In the genomic region with DNA sequence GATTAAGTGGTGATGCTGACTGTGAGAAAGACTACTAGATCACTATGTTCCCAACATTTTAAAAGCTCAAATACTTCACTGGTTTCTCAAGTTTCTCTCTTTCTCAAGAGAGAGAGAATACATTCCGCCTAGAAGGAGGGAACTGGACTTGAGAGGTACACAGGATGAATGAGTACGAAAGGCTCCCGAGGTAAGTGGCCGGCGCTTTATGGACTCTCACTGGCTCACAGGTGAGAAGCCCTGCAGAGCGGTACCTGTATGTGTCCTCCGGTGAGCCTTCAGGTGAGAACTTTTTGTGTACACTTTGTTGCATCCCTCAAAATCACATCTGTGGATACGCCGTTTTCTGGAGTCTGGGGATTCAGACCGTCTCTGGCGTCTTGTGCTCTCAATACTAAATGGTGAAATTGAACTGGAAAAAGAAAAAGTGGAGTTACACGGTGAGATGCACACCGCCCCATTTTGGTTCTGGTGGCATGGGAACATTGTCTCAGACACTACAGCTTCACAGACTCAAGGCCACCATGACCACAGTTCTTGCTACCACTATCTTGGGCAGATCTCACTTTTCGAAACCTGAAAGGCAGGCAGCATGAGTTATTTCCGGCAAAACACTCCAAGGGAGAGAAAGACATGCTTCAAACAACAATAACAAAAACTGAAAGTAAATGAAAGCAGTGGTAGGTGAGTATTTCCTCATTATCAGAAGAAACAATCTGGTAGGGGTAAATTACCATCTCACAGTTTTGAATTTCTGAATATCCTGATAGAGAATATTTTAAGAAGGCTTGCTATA, we compare ENCODE assay signal across 8 cellular contexts.
DNase-seq lines count a peak whose midpoint lies in the region; ATAC-seq lines count a peak whose summit lies in the region.

No MANE protein-coding gene starts in this region.

- H2BK120ac ChIP-seq in mesenchymal stem cell (ENCODE audit: low read depth, low read length): no peak overlapping the region
- no peak overlapping the region for H2BK120ac ChIP-seq in mesendoderm (ENCODE audit: low read depth, low read length)

- H3K18ac ChIP-seq in mesenchymal stem cell (ENCODE audit: low read depth in 1 of 2, low read length in 2 of 2) (no peak overlapping the region), mesendoderm (ENCODE audit: low read length) (no peak overlapping the region)

- no peaks in the 10 kb centered on the region for H3K79me2 ChIP-seq in mesendoderm (ENCODE audit: control insufficient read depth, insufficient read depth, low read length)

- H3K23ac ChIP-seq in mesenchymal stem cell (ENCODE audit: low read length in 2 of 2) (no peak overlapping the region), mesendoderm (ENCODE audit: low read length) (no peak overlapping the region)

- H3K4me1 ChIP-seq in mesenchymal stem cell (ENCODE audit: control insufficient read depth, insufficient read depth, low read depth, low read length) (peaks cover 2% of the 10 kb centered on the region), mesendoderm (ENCODE audit: control insufficient read depth, low read depth, low read length) (no peaks in the 10 kb centered on the region)

- H3K4ac ChIP-seq in mesenchymal stem cell (ENCODE audit: low read depth in 1 of 2, low read length in 2 of 2) (no peak overlapping the region), mesendoderm (ENCODE audit: low read depth, low read length) (no peak overlapping the region)

- H3K27me3 ChIP-seq in mesenchymal stem cell (ENCODE audit: control insufficient read depth in 1 of 2, insufficient read depth in 1 of 2, low read length in 2 of 2) (no peaks in the 10 kb centered on the region), mesendoderm (ENCODE audit: insufficient read depth, low read length, poor library complexity) (no peaks in the 10 kb centered on the region)

- ATAC-seq in GM19023 (IDR thresholded peaks at IDR 0.05; ENCODE audit: unreplicated experiment) (peak; percentile 88), HG03159 (IDR thresholded peaks at IDR 0.05; ENCODE audit: unreplicated experiment) (peak; percentile 85), HG03571 (IDR thresholded peaks at IDR 0.05; ENCODE audit: unreplicated experiment) (no peak)

- H3K9me3 ChIP-seq in mesenchymal stem cell (ENCODE audit: control insufficient read depth, low read length): no peaks in the 10 kb centered on the region

- peaks cover 6% of the 10 kb centered on the region for H3K79me1 ChIP-seq in mesenchymal stem cell (replicated peaks; ENCODE audit: low read length, poor library complexity, severe bottlenecking)
- no peaks in the 10 kb centered on the region for H3K79me1 ChIP-seq in mesendoderm (ENCODE audit: low read length)

- 98% methylated on average over 13 of the region's 15 CpGs for WGBS in mesenchymal stem cell
- no CpG with 5 or more reads among the region's 15 CpGs for WGBS in mesendoderm (ENCODE audit: extremely low coverage, insufficient coverage, low lambda C conversion rate)

- H3K36me3 ChIP-seq in mesenchymal stem cell (ENCODE audit: control insufficient read depth in 1 of 2, insufficient read depth in 2 of 2, low read depth in 1 of 2, low read length in 2 of 2) (peaks cover 8 to 52% of the 10 kb centered on the region in 2 experiments), mesendoderm (ENCODE audit: control insufficient read depth, insufficient read depth, low read length) (no peaks in the 10 kb centered on the region)

- H3K4me2 ChIP-seq in mesenchymal stem cell (ENCODE audit: low read length, poor library complexity, severe bottlenecking) (no peak overlapping the region), mesendoderm (ENCODE audit: low read length) (no peak overlapping the region)

- DNase-seq in activated T-cell treated with anti-CD3 and anti-CD28 coated beads, Interleukin-2, amount 50 U/mL, for 48 hours: peak; percentile 45 to 51
- peak; percentile 63 for DNase-seq in stimulated activated CD4-positive, alpha-beta T cell treated with anti-CD3 and anti-CD28 coated beads, Interleukin-15, amount 100 ng/mL, for 24 hours
- DNase-seq in mesenchymal stem cell (no peak), retina (no peak), mesendoderm (no peak)

- H2BK5ac ChIP-seq in mesenchymal stem cell (ENCODE audit: low read depth, low read length, poor library complexity, severe bottlenecking) (no peak overlapping the region), mesendoderm (ENCODE audit: low read length) (no peak overlapping the region)

- no peak overlapping the region for H2BK12ac ChIP-seq in mesenchymal stem cell (ENCODE audit: low read length in 2 of 2)

- H3K56ac ChIP-seq in mesendoderm (ENCODE audit: low read length): no peak overlapping the region

- H2AK5ac ChIP-seq in mesenchymal stem cell (ENCODE audit: low read length, severe bottlenecking) (no peak overlapping the region), mesendoderm (ENCODE audit: low read length) (no peak overlapping the region)

- H3K4me3 ChIP-seq in mesenchymal stem cell (ENCODE audit: insufficient read depth in 1 of 2, low read depth in 1 of 2, low read length in 2 of 2) (no peak overlapping the region), mesendoderm (ENCODE audit: low read length) (no peak overlapping the region)

- H4K5ac ChIP-seq in mesendoderm (ENCODE audit: low read length): no peak overlapping the region

- no peak overlapping the region for H2BK15ac ChIP-seq in mesenchymal stem cell (ENCODE audit: low read depth, poor library complexity, severe bottlenecking)
- no peak overlapping the region for H2BK15ac ChIP-seq in mesendoderm (replicated peaks; ENCODE audit: low read depth)

- H2AFZ ChIP-seq in mesenchymal stem cell (ENCODE audit: low read depth, low read length): no peak overlapping the region

- H3K9ac ChIP-seq in mesenchymal stem cell (ENCODE audit: low read length) (no peak overlapping the region), mesendoderm (ENCODE audit: low read length) (no peak overlapping the region)

- no peak overlapping the region for H3K14ac ChIP-seq in mesenchymal stem cell (ENCODE audit: low read length in 2 of 2)

- H3K27ac ChIP-seq in mesenchymal stem cell (ENCODE audit: low read length, poor library complexity, severe bottlenecking) (no peak overlapping the region), mesendoderm (ENCODE audit: low read depth, low read length) (no peak overlapping the region)

- H4K91ac ChIP-seq in mesenchymal stem cell (ENCODE audit: low read length): no peak overlapping the region

- H4K8ac ChIP-seq in mesenchymal stem cell (ENCODE audit: low read length) (no peak overlapping the region), mesendoderm (ENCODE audit: low read depth, low read length) (no peak overlapping the region)

Comparison
In these comparisons a context has a peak if more than half of its experiments do, and no peak if none do; other contexts are left out.
1. DNase-seq: peak in activated T-cell treated with anti-CD3 and anti-CD28 coated beads, Interleukin-2, amount 50 U/mL, for 48 hours (2 of 2) and stimulated activated CD4-positive, alpha-beta T cell treated with anti-CD3 and anti-CD28 coated beads, Interleukin-15, amount 100 ng/mL, for 24 hours (single experiment); none in mesenchymal stem cell (single experiment), retina (single experiment) and mesendoderm (single experiment).